ENCODE assay signal across 10 cellular contexts in the genomic region with DNA sequence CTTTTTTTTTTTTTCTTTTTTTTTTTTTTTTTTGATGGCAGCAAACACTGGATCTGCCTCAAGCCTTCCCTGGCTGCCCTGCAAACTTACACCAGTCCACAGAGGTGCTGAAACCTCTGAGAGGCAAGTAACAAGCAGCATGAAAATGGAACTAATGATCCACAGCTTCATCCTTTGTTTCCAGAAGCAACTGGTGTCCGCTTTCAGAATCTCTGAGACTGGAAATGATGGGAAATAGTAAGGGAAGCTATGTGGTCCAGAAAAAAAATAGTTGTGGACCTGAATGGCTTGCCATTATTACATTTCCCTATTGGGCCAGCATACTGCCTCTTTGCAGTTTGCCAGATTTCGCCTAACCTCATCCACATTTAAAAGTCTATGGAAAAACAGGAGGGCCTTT.
DNase-seq lines count a peak whose midpoint lies in the region; ATAC-seq, FAIRE-seq and TF ChIP-seq lines count a peak whose summit lies in the region.
"Had no signal": no experiment of that assay in that cellular context is flagged by ENCODE, and none has a peak within 500 bp of the region (broad histone marks: within the 10 kb centered on the region; RNA-seq: fewer than 3 reads in every experiment).

No MANE protein-coding gene starts in this region.

- no peaks in the 10 kb centered on the region for H3K79me2 ChIP-seq in DOHH2 (ENCODE audit: control insufficient read depth, low read length)

- peaks cover 40% of the 10 kb centered on the region for H3K4me1 ChIP-seq in DOHH2 (ENCODE audit: control insufficient read depth, low read length)
- peaks cover 0 to 39% (median 9%) of the 10 kb centered on the region in 3 donors for H3K4me1 ChIP-seq in gastroesophageal sphincter
- H3K4me1 ChIP-seq in sigmoid colon: peaks cover 0 to 19% (median 14%) of the 10 kb centered on the region in 4 donors

- H3K4me3 ChIP-seq in DOHH2 (ENCODE audit: low read length) (peak overlapping the region; percentile 21), WI38 (ENCODE audit: low read depth, low read length) (peak overlapping the region; percentile 23), gastroesophageal sphincter (peak overlapping the region in 1 of 2 donors; percentile 29), sigmoid colon (no peak overlapping the region)

- H3F3A ChIP-seq in DOHH2 (ENCODE audit: control insufficient read depth, insufficient read depth): peaks cover 2% of the 10 kb centered on the region; the same call in 1 of the 2 replicates

- TF ChIP-seq CTCF in DOHH2 (IDR thresholded peaks at IDR 0.05; ENCODE audit: low read depth, low read length, poor library complexity, severe bottlenecking): no peak
- TF ChIP-seq CTCF in WI38 (IDR thresholded peaks at IDR 0.05; ENCODE audit: low read depth, low read length): no peak
- no peak for TF ChIP-seq CTCF in gastroesophageal sphincter (IDR thresholded peaks at IDR 0.05)
- TF ChIP-seq CTCF in sigmoid colon (IDR thresholded peaks at IDR 0.05): no peak

- no peaks in the 10 kb centered on the region for H3K36me3 ChIP-seq in DOHH2 (ENCODE audit: control insufficient read depth, low read length)
- H3K36me3 ChIP-seq in gastroesophageal sphincter: no peaks in the 10 kb centered on the region
- no peaks in the 10 kb centered on the region for H3K36me3 ChIP-seq in sigmoid colon

- FAIRE-seq in RCC 7860 (lab: Jason Lieb, UNC): no peak

- no peak for TF ChIP-seq POLR2A in gastroesophageal sphincter (IDR thresholded peaks at IDR 0.05)
- TF ChIP-seq POLR2A in sigmoid colon (IDR thresholded peaks at IDR 0.05): no peak

- H3K27me3 ChIP-seq in DOHH2 (ENCODE audit: control insufficient read depth, low read length) (peaks cover 11% of the 10 kb centered on the region), gastroesophageal sphincter (no peaks in the 10 kb centered on the region), sigmoid colon (no peaks in the 10 kb centered on the region)

- peaks cover 40% of the 10 kb centered on the region for H3K27me3 Mint-ChIP-seq in activated T-helper 1 cell treated with anti-CD3 and anti-CD28 coated beads, Interleukin-12 subunit alpha, Interleukin-12 subunit beta, Interleukin-2, Interleukin-4 antibody, amounts not matched to agents 30 ng/mL and 10 ng/mL and 1 ng/mL, durations not matched to agents 14 hours and 24 hours and 36 hours (ENCODE audit: insufficient read depth)

- H3K4me1 Mint-ChIP-seq in activated T-helper 1 cell treated with anti-CD3 and anti-CD28 coated beads, Interleukin-12 subunit alpha, Interleukin-12 subunit beta, Interleukin-2, Interleukin-4 antibody, amounts not matched to agents 30 ng/mL and 10 ng/mL and 1 ng/mL, durations not matched to agents 14 hours and 24 hours and 36 hours (ENCODE audit: low read depth): peaks cover 38% of the 10 kb centered on the region

- ATAC-seq in gastroesophageal sphincter (no peak), GM21723 (IDR thresholded peaks at IDR 0.05; ENCODE audit: unreplicated experiment) (no peak)

- no peak for DNase-seq in sigmoid colon
- DNase-seq in activated T-helper 1 cell treated with anti-CD3 and anti-CD28 coated beads, Interleukin-12 subunit alpha, Interleukin-12 subunit beta, Interleukin-2, Interleukin-4 antibody, amounts not matched to agents 30 ng/mL and 10 ng/mL and 1 ng/mL, durations not matched to agents 14 hours and 24 hours and 36 hours (ENCODE audit: low spot score): no peak
- no peak for DNase-seq in RCC 7860 (ENCODE audit: low spot score)
- no peak for DNase-seq in NCI-H1092 treated with DMSO at 0.1 percent for 48 hours (lab: John Stamatoyannopoulos, UW)
- DNase-seq: COR-L47, NCI-H2029 treated with DMSO at 0.1 percent for 48 hours had no signal

- intact Hi-C loops in sigmoid colon (cut with DNase I): no loop called here
- intact Hi-C loops in activated T-helper 1 cell treated with anti-CD3 and anti-CD28 coated beads, Interleukin-12 subunit alpha, Interleukin-12 subunit beta, Interleukin-2, Interleukin-4 antibody, amounts not matched to agents 30 ng/mL and 10 ng/mL and 1 ng/mL, durations not matched to agents 14 hours and 24 hours and 36 hours (cut with micrococcal nuclease): no loop called here

- H3K4me3 Mint-ChIP-seq in activated T-helper 1 cell treated with anti-CD3 and anti-CD28 coated beads, Interleukin-12 subunit alpha, Interleukin-12 subunit beta, Interleukin-2, Interleukin-4 antibody, amounts not matched to agents 30 ng/mL and 10 ng/mL and 1 ng/mL, durations not matched to agents 14 hours and 24 hours and 36 hours: no peak overlapping the region

- no peaks in the 10 kb centered on the region for H3K9me2 ChIP-seq in DOHH2 (replicated peaks; ENCODE audit: control insufficient read depth, low read length)

- peak overlapping the region; percentile 45 for H3K4me2 ChIP-seq in DOHH2 (ENCODE audit: low read length)

- no peaks in the 10 kb centered on the region for H3K9me3 Mint-ChIP-seq in activated T-helper 1 cell treated with anti-CD3 and anti-CD28 coated beads, Interleukin-12 subunit alpha, Interleukin-12 subunit beta, Interleukin-2, Interleukin-4 antibody, amounts not matched to agents 30 ng/mL and 10 ng/mL and 1 ng/mL, durations not matched to agents 14 hours and 24 hours and 36 hours

- peaks cover 2% of the 10 kb centered on the region for H3K36me3 Mint-ChIP-seq in activated T-helper 1 cell treated with anti-CD3 and anti-CD28 coated beads, Interleukin-12 subunit alpha, Interleukin-12 subunit beta, Interleukin-2, Interleukin-4 antibody, amounts not matched to agents 30 ng/mL and 10 ng/mL and 1 ng/mL, durations not matched to agents 14 hours and 24 hours and 36 hours (ENCODE audit: low read depth)

- no peaks in the 10 kb centered on the region for H4K20me1 ChIP-seq in DOHH2 (ENCODE audit: control insufficient read depth, insufficient read depth, low read depth, low read length)

- no peak overlapping the region for H3K27ac Mint-ChIP-seq in activated T-helper 1 cell treated with anti-CD3 and anti-CD28 coated beads, Interleukin-12 subunit alpha, Interleukin-12 subunit beta, Interleukin-2, Interleukin-4 antibody, amounts not matched to agents 30 ng/mL and 10 ng/mL and 1 ng/mL, durations not matched to agents 14 hours and 24 hours and 36 hours

- 47 to 80% methylated on average over 1 to 2 of the region's 2 CpGs for WGBS in gastroesophageal sphincter (ENCODE audit: low coverage in 1 of 2), 2 donors
- WGBS in sigmoid colon, 2 donors: 74 to 75% methylated on average over 2 of the region's 2 CpGs

- TF ChIP-seq EP300 in gastroesophageal sphincter (IDR thresholded peaks at IDR 0.05) (no peak), sigmoid colon (IDR thresholded peaks at IDR 0.05) (no peak)

- no peaks in the 10 kb centered on the region for H3K9me3 ChIP-seq in DOHH2 (ENCODE audit: control insufficient read depth, insufficient read depth, low read length)
- H3K9me3 ChIP-seq in gastroesophageal sphincter: no peaks in the 10 kb centered on the region
- no peaks in the 10 kb centered on the region for H3K9me3 ChIP-seq in sigmoid colon

- H3K27ac ChIP-seq in DOHH2 (ENCODE audit: low read depth, low read length) (no peak overlapping the region), gastroesophageal sphincter (peak overlapping the region; percentile 30 to 61 (median 56)), sigmoid colon (peak overlapping the region; percentile 46 to 55 (median 52))

Comparison
In these comparisons a context has a peak if more than half of its experiments do, and no peak if none do; other contexts are left out.
1. H3K4me3 ChIP-seq: peak in DOHH2 (single experiment) and WI38 (single experiment); none in sigmoid colon (0 of 4).